In the genomic region with DNA sequence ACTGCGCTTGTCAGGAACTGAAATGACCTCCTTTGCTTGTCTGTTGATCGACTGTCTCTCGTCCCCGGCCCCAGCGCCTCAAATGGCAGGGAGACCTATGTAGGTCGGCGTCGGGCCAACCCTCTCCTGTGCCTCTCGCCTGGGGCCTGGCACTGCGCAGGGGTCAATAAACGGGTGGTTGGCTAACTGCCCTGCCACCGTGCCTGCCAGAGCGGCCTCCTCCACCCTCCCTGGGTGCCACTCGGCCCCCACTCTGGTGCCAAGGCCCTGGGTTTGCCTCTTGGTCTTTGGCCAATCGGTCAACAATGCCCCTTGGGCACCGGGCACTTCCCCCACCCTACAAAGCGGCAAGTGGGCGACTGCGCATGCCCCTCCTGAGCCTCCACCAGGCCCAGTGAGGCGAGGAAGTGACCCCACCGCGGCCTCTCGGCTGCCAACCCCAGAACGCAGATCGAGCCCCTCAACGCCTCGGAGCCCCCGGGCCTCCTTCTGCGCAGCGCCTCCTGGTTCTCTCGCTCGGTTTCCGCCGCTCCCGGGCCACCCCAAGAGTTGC, we compare ENCODE assay signal across 8 cellular contexts. TPM values are rescaled to one million over a fixed set of nuclear protein-coding genes. Genes with fewer than 3 reads are reported as not detected.
A peak's percentile ranks its signal among the peaks of the same experiment; 100 is the strongest.
DNase-seq lines count a peak whose midpoint lies in the region; ATAC-seq, FAIRE-seq and TF ChIP-seq lines count a peak whose summit lies in the region.

No MANE protein-coding gene starts in this region.

- WGBS in upper lobe of left lung, 2 donors, result 1% methylated on average over 10 to 22 of the region's 35 CpGs

- peaks cover 46% of the 10 kb centered on the region for H3K36me3 Mint-ChIP-seq in activated T-helper 17 cell treated with anti-CD3 and anti-CD28 coated beads, Interleukin-2, amount 50 U/mL, for 72 hours (ENCODE audit: low read depth)
- peaks cover 0 to 23% (median 3%) of the 10 kb centered on the region in 3 donors for H3K36me3 Mint-ChIP-seq in naive thymus-derived CD8-positive, alpha-beta T cell

- TF ChIP-seq POLR2A in upper lobe of left lung (IDR thresholded peaks at IDR 0.05), result no peak

- H3K27me3 Mint-ChIP-seq in activated T-helper 17 cell treated with anti-CD3 and anti-CD28 coated beads, Interleukin-2, amount 50 U/mL, for 72 hours, result no peaks in the 10 kb centered on the region
- H3K27me3 Mint-ChIP-seq in naive thymus-derived CD8-positive, alpha-beta T cell, result no peaks in the 10 kb centered on the region

- FAIRE-seq in GM18507 (lab: Jason Lieb, UNC), result peak; percentile 70

- TF ChIP-seq CTCF in fibroblast of pulmonary artery (IDR thresholded peaks at IDR 0.05; ENCODE audit: low read length, missing control alignments) (no peak), upper lobe of left lung (IDR thresholded peaks at IDR 0.05) (no peak)

- H3K4me3 ChIP-seq in fibroblast of pulmonary artery (replicated peaks; ENCODE audit: low read depth, low read length), result peak overlapping the region; percentile 89
- H3K4me3 ChIP-seq in upper lobe of left lung, result peak overlapping the region; percentile 64 to 100 (median 70)

- ATAC-seq in HG02973 (IDR thresholded peaks at IDR 0.05; ENCODE audit: unreplicated experiment) (peak; percentile 30), upper lobe of left lung (ENCODE audit: low FRiP score in 2 of 2) (peak; percentile 77 to 81)
- peak; percentile 60 for ATAC-seq in activated T-helper 17 cell treated with anti-CD3 and anti-CD28 coated beads, Interleukin-2, amount 50 U/mL, for 72 hours (replicated peaks)
- peak; percentile 32 to 36 for ATAC-seq in naive thymus-derived CD8-positive, alpha-beta T cell

- no peaks in the 10 kb centered on the region for H3K27me3 ChIP-seq in upper lobe of left lung

- H3K4me3 Mint-ChIP-seq in activated T-helper 17 cell treated with anti-CD3 and anti-CD28 coated beads, Interleukin-2, amount 50 U/mL, for 72 hours, result peak overlapping the region; percentile 85
- peak overlapping the region; percentile 75 to 92 (median 84) for H3K4me3 Mint-ChIP-seq in naive thymus-derived CD8-positive, alpha-beta T cell

- peaks cover 11 to 24% (median 19%) of the 10 kb centered on the region in 4 donors for H3K36me3 ChIP-seq in upper lobe of left lung

- DNase-seq in AG20443 (ENCODE audit: low spot score), result peak; percentile 82
- DNase-seq in GM18507 (ENCODE audit: extremely low spot score, insufficient read length, low read depth), result no peak
- peak; percentile 68 for DNase-seq in NCI-H748 (lab: John Stamatoyannopoulos, UW; ENCODE audit: unreplicated experiment)
- peak; percentile 45 for DNase-seq in fibroblast of pulmonary artery (ENCODE audit: low read depth)
- DNase-seq in naive thymus-derived CD8-positive, alpha-beta T cell, result peak in 3 of 10 donors; percentile 13 to 69 (median 33)
- DNase-seq in upper lobe of left lung, result peak; percentile 91 to 92

- peak overlapping the region; percentile 92 for H3K27ac Mint-ChIP-seq in activated T-helper 17 cell treated with anti-CD3 and anti-CD28 coated beads, Interleukin-2, amount 50 U/mL, for 72 hours
- peak overlapping the region in 9 of 10 donors; percentile 77 to 90 (median 80) for H3K27ac Mint-ChIP-seq in naive thymus-derived CD8-positive, alpha-beta T cell

- no peaks in the 10 kb centered on the region for H3K9me3 Mint-ChIP-seq in activated T-helper 17 cell treated with anti-CD3 and anti-CD28 coated beads, Interleukin-2, amount 50 U/mL, for 72 hours
- H3K9me3 Mint-ChIP-seq in naive thymus-derived CD8-positive, alpha-beta T cell, result no peaks in the 10 kb centered on the region

- H3K27ac ChIP-seq in upper lobe of left lung, result peak overlapping the region; percentile 97 to 98 (median 98)

- H3K4me1 ChIP-seq in upper lobe of left lung, result peaks cover 35 to 54% (median 42%) of the 10 kb centered on the region in 4 donors

- TF ChIP-seq EP300 in upper lobe of left lung (IDR thresholded peaks at IDR 0.05), result no peak

- H3K9me3 ChIP-seq in upper lobe of left lung, result no peaks in the 10 kb centered on the region

- POLR2A ChIA-PET in naive thymus-derived CD8-positive, alpha-beta T cell (lab: Charles Lee), result no interaction called here

- peaks cover 10% of the 10 kb centered on the region for H3K4me1 Mint-ChIP-seq in activated T-helper 17 cell treated with anti-CD3 and anti-CD28 coated beads, Interleukin-2, amount 50 U/mL, for 72 hours
- H3K4me1 Mint-ChIP-seq in naive thymus-derived CD8-positive, alpha-beta T cell, result peaks cover 16 to 44% (median 43%) of the 10 kb centered on the region in 4 donors

RNA-seq across cellular contexts. Expression of gene KEAP1, which starts 1.1 kb away (rescaled TPM):
- 10 to 100 TPM; 71.5 to 99.6 TPM for total RNA-seq in activated T-helper 17 cell treated with anti-CD3 and anti-CD28 coated beads, Interleukin-2, amount 50 U/mL, for 72 hours
- total RNA-seq in naive thymus-derived CD8-positive, alpha-beta T cell, result 10 to 100 TPM; 34.6 to 35.2 TPM
- polyA plus RNA-seq in naive thymus-derived CD8-positive, alpha-beta T cell, result 10 to 100 TPM; 15.1 to 25.7 (median 20.1) TPM
- total RNA-seq in upper lobe of left lung, result 10 to 100 TPM; 34.6 to 85.1 (median 60.7) TPM

RNA-seq across cellular contexts. Expression of gene S1PR5, which starts 15.2 kb away (rescaled TPM):
- total RNA-seq in activated T-helper 17 cell treated with anti-CD3 and anti-CD28 coated beads, Interleukin-2, amount 50 U/mL, for 72 hours, result under 1 TPM in 1 of 2 donors, not detected in 1; 0.11 TPM
- total RNA-seq in naive thymus-derived CD8-positive, alpha-beta T cell, result under 1 TPM; 0.81 to 0.85 TPM
- 10 to 100 TPM in 1 of 3 donors, 1 to 10 TPM in 1, under 1 TPM in 1; 0.99 to 77.2 (median 2.1) TPM for polyA plus RNA-seq in naive thymus-derived CD8-positive, alpha-beta T cell
- 1 to 10 TPM in 4 of 6 donors, under 1 TPM in 2; 0.49 to 2.7 (median 1.8) TPM for total RNA-seq in upper lobe of left lung

RNA-seq across cellular contexts. Expression of gene ATG4D, which starts 41.7 kb away (rescaled TPM):
- total RNA-seq in activated T-helper 17 cell treated with anti-CD3 and anti-CD28 coated beads, Interleukin-2, amount 50 U/mL, for 72 hours, result 10 to 100 TPM; 27.4 to 37.8 TPM
- 10 to 100 TPM; 52.0 to 53.4 TPM for total RNA-seq in naive thymus-derived CD8-positive, alpha-beta T cell
- 10 to 100 TPM in 2 of 3 donors, 1 to 10 TPM in 1; 9.2 to 19.3 (median 12.2) TPM for polyA plus RNA-seq in naive thymus-derived CD8-positive, alpha-beta T cell
- 10 to 100 TPM; 18.1 to 49.2 (median 27.7) TPM for total RNA-seq in upper lobe of left lung
